Comparison of ENCODE assay signal across 18 cellular contexts in genomic region chr1:179007233-179007632, GRCh38. TPM values are rescaled to one million over a fixed set of nuclear protein-coding genes. Genes with fewer than 3 reads are reported as not detected.
DNase-seq lines count a peak whose midpoint lies in the region; ATAC-seq, FAIRE-seq and TF ChIP-seq lines count a peak whose summit lies in the region.
"Had no signal": no experiment of that assay in that cellular context is flagged by ENCODE, and none has a peak within 500 bp of the region (broad histone marks: within the 10 kb centered on the region; RNA-seq: fewer than 3 reads in every experiment).

No MANE protein-coding gene starts in this region.

- no peak overlapping the region for H3K27ac ChIP-seq in A549
- no peak overlapping the region for H3K27ac ChIP-seq in tibial artery
- H3K27ac ChIP-seq: C4-2B, KMS-11 had no signal

- H3K9me3 ChIP-seq in A549, result no peaks in the 10 kb centered on the region
- no peaks in the 10 kb centered on the region for H3K9me3 ChIP-seq in HAP-1
- no peaks in the 10 kb centered on the region for H3K9me3 ChIP-seq in tibial artery
- H3K9me3 ChIP-seq: BE2C had no signal

- ATAC-seq in A549 (no peak), HG03342 (IDR thresholded peaks at IDR 0.05; ENCODE audit: unreplicated experiment) (no peak)
- ATAC-seq: CD8-positive, alpha-beta T cell had no signal

- in situ Hi-C loops in HAP-1 (cut with MboI; ENCODE audit: low sequenced_read_pairs), result loop anchor here (10.0 kb wide), 1 partner anchor 692 kb away; no protein-coding TSS in a partner anchor

- intact Hi-C loops in tibial artery (cut with DNase I; ENCODE audit: low total_unique reads), result no loop called here

- no peak for TF ChIP-seq EP300 in A549 (IDR thresholded peaks at IDR 0.05)

- CTCF ChIA-PET in A549 (lab: Yijun Ruan, JAX), result interaction anchor here (1.1 to 9.0 kb wide), 3 partner anchors 9 to 472 kb away, joined by 3 to 352 read pairs (median 99); no protein-coding TSS in a partner anchor

- WGBS in A549 (ENCODE audit: missing lambda C conversion rate), result 61% methylated on average over 7 of the region's 7 CpGs

- no peak for DNase-seq in A549 (ENCODE audit: low read depth in 1 of 2, low spot score in 1 of 2)
- peak; percentile 41 for DNase-seq in EH (ENCODE audit: low read depth)
- DNase-seq in HT1080 (ENCODE audit: low read depth), result peak; percentile 44
- DNase-seq in foreskin fibroblast, result peak; percentile 26 to 39
- DNase-seq in HAP-1 (ENCODE audit: low spot score in 2 of 2), result no peak
- no peak for DNase-seq in tibial artery
- DNase-seq in GF-D8 (lab: John Stamatoyannopoulos, UW), result no peak
- DNase-seq: BE2C; CD8-positive, alpha-beta T cell; COR-L47; DMS153; GDM1 had no signal

- H3K4me3 ChIP-seq in A549 (no peak overlapping the region), foreskin fibroblast (ENCODE audit: low read depth in 1 of 2, low read length in 2 of 2) (no peak overlapping the region), HAP-1 (no peak overlapping the region), tibial artery (no peak overlapping the region)

- H3K36me3 ChIP-seq in HAP-1 (replicated peaks), result no peaks in the 10 kb centered on the region
- no peaks in the 10 kb centered on the region for H3K36me3 ChIP-seq in tibial artery
- H3K36me3 ChIP-seq: BE2C had no signal

- peaks cover 26% of the 10 kb centered on the region for H3K4me1 ChIP-seq in A549
- H3K4me1 ChIP-seq in HAP-1, result peaks cover 4% of the 10 kb centered on the region
- H3K4me1 ChIP-seq in tibial artery, result peaks cover 0 to 36% (median 9%) of the 10 kb centered on the region in 4 donors
- H3K4me1 ChIP-seq: BE2C had no signal

- H3K27me3 ChIP-seq in HAP-1 (ENCODE audit: low read depth) (no peaks in the 10 kb centered on the region), tibial artery (no peaks in the 10 kb centered on the region)
- H3K27me3 ChIP-seq: BE2C had no signal

- no peak for TF ChIP-seq RAD21 in A549 (conservative IDR thresholded peaks at IDR 0.05 in 1 of 2, IDR thresholded peaks at IDR 0.05 in 1 of 2)

- POLR2A ChIA-PET in A549 (lab: Yijun Ruan, JAX), result no interaction called here

- no peak for FAIRE-seq in A549 (lab: Jason Lieb, UNC)
- FAIRE-seq: A204.1, D721Med, GM19239 had no signal

- TF ChIP-seq CTCF in A549 (IDR thresholded peaks at IDR 0.05), result no peak
- TF ChIP-seq CTCF in foreskin fibroblast (IDR thresholded peaks at IDR 0.05; ENCODE audit: low read depth, low read length), result no peak
- no peak for TF ChIP-seq CTCF in tibial artery (IDR thresholded peaks at IDR 0.05)

- TF ChIP-seq POLR2A in A549 (IDR thresholded peaks at IDR 0.05; ENCODE audit: low read length), result no peak

- H3K4me2 ChIP-seq in A549, result 0 out of 3 replicates have a peak overlapping the region, but pooled peaks have one; percentile 6
- H3K4me2 ChIP-seq: KMS-11 had no signal

TF ChIP-seq in A549, 52 proteins besides CTCF, POLR2A, EP300 and RAD21:
- TF ChIP-seq POLR2AphosphoS2 (conservative IDR thresholded peaks at IDR 0.05; ENCODE audit: low read length) (no peak), HDAC2 (IDR thresholded peaks at IDR 0.05) (no peak), ZFP36 (IDR thresholded peaks at IDR 0.05; ENCODE audit: borderline replicate concordance, partially characterized antibody) (no peak), JUNB (IDR thresholded peaks at IDR 0.05) (no peak), HEYL (CRISPR knock-in tag; IDR thresholded peaks at IDR 0.05) (no peak)

RNA-seq across cellular contexts. Expression of gene FAM20B, which starts 18.5 kb away (rescaled TPM):
- polyA plus RNA-seq in A549 (2011; rRNA removed), result 34.9 and 35.3 TPM in 2 replicates
- 9.1 and 11.2 TPM in 2 replicates for polyA plus RNA-seq in A549 (2012; cell fraction: cytosol; rRNA removed)
- 4.5 and 6.5 TPM in 2 replicates for polyA plus RNA-seq in A549 (2012; cell fraction: nucleus; rRNA removed)
- polyA plus RNA-seq in A549 (2017; fragmentation: RNase III; extraction: RNeasy Plus Mini Kit Qiagen cat#74134 plus additional on column Dnase treatment), result 24.2 to 25.3 TPM (median 25.3 TPM) in 3 replicates
- polyA minus RNA-seq in A549 (2011; rRNA and poly(A)+ RNA removed), result 39.9 and 53.4 TPM in 2 replicates
- 23.2 and 24.9 TPM in 2 replicates for total RNA-seq in HT1080 (2014; rRNA removed; shearing (Covaris generic))
- polyA plus RNA-seq in HT1080 (2015; cell fraction: cytosol; rRNA removed), result 32.9 and 39.9 TPM in 2 replicates
- 20.1 and 20.9 TPM in 2 replicates for polyA plus RNA-seq in HT1080 (2015; cell fraction: nucleus; rRNA removed)

Comparison
In these comparisons a context has a peak if more than half of its experiments do, and no peak if none do; other contexts are left out.
1. DNase-seq: peak in EH (single experiment), HT1080 (single experiment) and foreskin fibroblast (2 of 2); none in A549 (0 of 2), HAP-1 (0 of 2), tibial artery (0 of 2) and GF-D8 (single experiment).